ENCODE assay signal across 5 cellular contexts in genomic region chr1:16632044-16632850, GRCh38. TPM values are rescaled to one million over a fixed set of nuclear protein-coding genes. Genes with fewer than 3 reads are reported as not detected.
"Had no signal": no experiment of that assay in that cellular context is flagged by ENCODE, and none has a peak within 500 bp of the region (broad histone marks: within the 10 kb centered on the region; RNA-seq: fewer than 3 reads in every experiment).

No MANE protein-coding gene starts in this region.

RNA-seq across cellular contexts. Expression of gene RNU1-3, which starts 34.5 kb away (rescaled TPM):
- total RNA-seq: right atrium auricular region had no signal
- polyA plus RNA-seq: cardiac muscle cell, heart right ventricle, lung, thymus had no signal
